32 cellular contexts compared by ENCODE assay signal in genomic region chrX:150329888-150330287, GRCh38.
"Had no signal": no experiment of that assay in that cellular context is flagged by ENCODE, and none has a peak within 500 bp of the region (broad histone marks: within the 10 kb centered on the region; RNA-seq: fewer than 3 reads in every experiment).

No MANE protein-coding gene starts in this region.

- H3K4me3 Mint-ChIP-seq: activated B cell treated with CpG ODN at 0.5 μM for 24 hours; activated CD4-positive, alpha-beta T cell treated with anti-CD3 and anti-CD28 coated beads, Interleukin-2, amount 10 ng/mL, durations not matched to agents 24 days and 14 days; activated CD8-positive, alpha-beta memory T cell treated with anti-CD3 and anti-CD28 coated beads, Interleukin-2, amount 10 ng/mL, durations not matched to agents 7 days and 5 days; activated naive CD4-positive, alpha-beta T cell treated with anti-CD3 and anti-CD28 coated beads, Interleukin-2, amount 50 U/mL, for 24 hours; activated T-cell treated with anti-CD3 and anti-CD28 coated beads, Interleukin-2, amount 50 U/mL, for 24 hours; activated T-helper 1 cell treated with anti-CD3 and anti-CD28 coated beads, Interleukin-12 subunit alpha, Interleukin-12 subunit beta, Interleukin-2, Interleukin-4 antibody, amounts not matched to agents 30 ng/mL and 10 ng/mL and 1 ng/mL, durations not matched to agents 14 hours and 24 hours and 36 hours; T-cell had no signal

- H3K27ac Mint-ChIP-seq: activated B cell treated with CpG ODN at 0.5 μM for 24 hours; activated CD4-positive, alpha-beta T cell treated with anti-CD3 and anti-CD28 coated beads, Interleukin-2, amount 10 ng/mL, durations not matched to agents 24 days and 14 days; activated CD8-positive, alpha-beta memory T cell treated with anti-CD3 and anti-CD28 coated beads, Interleukin-2, amount 10 ng/mL, durations not matched to agents 7 days and 5 days; activated naive CD4-positive, alpha-beta T cell treated with anti-CD3 and anti-CD28 coated beads, Interleukin-2, amount 50 U/mL, for 24 hours; activated T-cell treated with anti-CD3 and anti-CD28 coated beads, Interleukin-2, amount 50 U/mL, for 24 hours; activated T-helper 1 cell treated with anti-CD3 and anti-CD28 coated beads, Interleukin-12 subunit alpha, Interleukin-12 subunit beta, Interleukin-2, Interleukin-4 antibody, amounts not matched to agents 30 ng/mL and 10 ng/mL and 1 ng/mL, durations not matched to agents 14 hours and 24 hours and 36 hours; T-cell had no signal

- H3K36me3 ChIP-seq: brain microvascular endothelial cell, cardiac muscle cell had no signal

- FAIRE-seq: K562, TTC549 had no signal

- ATAC-seq: activated CD8-positive, alpha-beta memory T cell treated with anti-CD3 and anti-CD28 coated beads, Interleukin-2, amount 10 ng/mL, durations not matched to agents 7 days and 5 days; K562; Panc1; Right ventricle myocardium inferior; T-cell had no signal

- H3K4me3 ChIP-seq: cardiac muscle cell, K562, SK-N-MC had no signal

- H3K27me3 ChIP-seq: brain microvascular endothelial cell, cardiac muscle cell had no signal

- H3K9me3 Mint-ChIP-seq: activated B cell treated with CpG ODN at 0.5 μM for 24 hours; activated CD4-positive, alpha-beta T cell treated with anti-CD3 and anti-CD28 coated beads, Interleukin-2, amount 10 ng/mL, durations not matched to agents 24 days and 14 days; activated naive CD4-positive, alpha-beta T cell treated with anti-CD3 and anti-CD28 coated beads, Interleukin-2, amount 50 U/mL, for 24 hours; activated T-cell treated with anti-CD3 and anti-CD28 coated beads, Interleukin-2, amount 50 U/mL, for 24 hours; activated T-helper 1 cell treated with anti-CD3 and anti-CD28 coated beads, Interleukin-12 subunit alpha, Interleukin-12 subunit beta, Interleukin-2, Interleukin-4 antibody, amounts not matched to agents 30 ng/mL and 10 ng/mL and 1 ng/mL, durations not matched to agents 14 hours and 24 hours and 36 hours; T-cell had no signal

- DNase-seq: activated B cell treated with CpG ODN at 0.5 μM for 24 hours; activated CD4-positive, alpha-beta T cell treated with anti-CD3 and anti-CD28 coated beads for 1 hour; activated CD4-positive, alpha-beta T cell treated with anti-CD3 and anti-CD28 coated beads, Interleukin-2, amount 10 ng/mL, durations not matched to agents 24 days and 14 days; activated CD4-positive, alpha-beta T cell treated with anti-CD3 and anti-CD28 coated beads, Interleukin-2, amount 50 U/mL, for 48 hours; activated CD8-positive, alpha-beta memory T cell treated with anti-CD3 and anti-CD28 coated beads, Interleukin-2, amount 10 ng/mL, durations not matched to agents 7 days and 5 days; activated effector memory CD4-positive, alpha-beta T cell treated with Interleukin-2 at 50 U/mL for 16 hours; activated naive CD4-positive, alpha-beta T cell; activated T-cell treated with anti-CD3 and anti-CD28 coated beads, Interleukin-2, amount 50 U/mL, for 24 hours; aorta; brain microvascular endothelial cell; Karpas-422; NCI-H1092; NCI-H1417; NCI-H1694 treated with DMSO at 0.1 percent for 48 hours; NCI-H2029 treated with DMSO at 0.1 percent for 48 hours; NCI-H345; NCI-H510A; NCI-H69; NK-92 treated with Interleukin-12 subunit alpha and Interleukin-12 subunit beta, amount 100 ng/mL, for 24 hours; OCI-M1; RPMI8226; T-cell; T-helper 2 cell; T1000 had no signal

- H3K36me3 Mint-ChIP-seq: activated naive CD4-positive, alpha-beta T cell treated with anti-CD3 and anti-CD28 coated beads, Interleukin-2, amount 50 U/mL, for 24 hours; T-cell had no signal

- H3K27ac ChIP-seq: brain microvascular endothelial cell, cardiac muscle cell, SK-N-MC had no signal

- H3K27me3 Mint-ChIP-seq: activated B cell treated with CpG ODN at 0.5 μM for 24 hours; activated CD8-positive, alpha-beta memory T cell treated with anti-CD3 and anti-CD28 coated beads, Interleukin-2, amount 10 ng/mL, durations not matched to agents 7 days and 5 days; activated naive CD4-positive, alpha-beta T cell treated with anti-CD3 and anti-CD28 coated beads, Interleukin-2, amount 50 U/mL, for 24 hours had no signal
